ENCODE assay signal across 1 cellular context in the genomic region with DNA sequence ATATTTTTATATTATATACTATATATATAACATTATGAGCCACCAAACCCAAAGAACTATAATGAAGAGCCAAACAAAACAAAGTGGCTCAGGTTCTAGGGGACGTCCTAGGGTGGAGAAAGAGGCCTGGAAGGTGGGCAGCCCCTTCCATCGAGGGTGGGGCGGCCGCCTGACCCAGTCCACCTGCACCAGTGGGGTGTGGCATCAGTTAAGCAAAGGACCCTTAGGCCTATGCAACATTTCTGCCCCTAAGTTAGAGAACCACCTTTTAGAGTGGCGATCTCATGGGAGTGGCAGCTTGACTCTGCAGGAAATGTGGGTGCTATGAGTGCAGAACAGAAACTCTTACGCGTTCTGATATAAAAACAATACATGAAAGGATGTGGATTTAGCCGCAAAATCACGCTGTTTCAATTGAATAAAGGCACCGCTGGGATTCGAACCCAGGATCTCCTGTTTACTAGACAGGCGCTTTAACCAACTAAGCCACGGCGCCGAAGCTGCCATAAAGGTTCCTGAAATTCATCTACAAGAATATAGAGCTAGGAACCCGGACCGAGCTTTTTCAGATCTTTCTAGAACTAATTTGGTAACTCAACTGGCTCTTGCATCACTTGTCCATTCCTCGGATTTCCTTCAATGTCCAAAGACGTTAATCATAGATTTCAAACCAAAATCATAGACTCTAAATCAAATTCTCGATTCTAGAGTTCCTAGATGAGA.
TF ChIP-seq lines count a peak whose summit lies in the region.

No MANE protein-coding gene starts in this region.

TF ChIP-seq in K562, 482 proteins besides CTCF, POLR2A, EP300 and RAD21 (continued from another document):
- TF ChIP-seq, protein P1, sequence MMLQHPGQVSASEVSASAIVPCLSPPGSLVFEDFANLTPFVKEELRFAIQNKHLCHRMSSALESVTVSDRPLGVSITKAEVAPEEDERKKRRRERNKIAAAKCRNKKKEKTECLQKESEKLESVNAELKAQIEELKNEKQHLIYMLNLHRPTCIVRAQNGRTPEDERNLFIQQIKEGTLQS (IDR thresholded peaks at IDR 0.05), result peak; percentile 84
- TF ChIP-seq, protein P1 (CRISPR knock-in tag; conservative IDR thresholded peaks at IDR 0.05), result peak; percentile 56; the same call in 1 of the 2 replicates
- TF ChIP-seq GTF2A2 (tag; IDR thresholded peaks at IDR 0.05), result no peak
- no peak for TF ChIP-seq SOX6 (IDR thresholded peaks at IDR 0.05)
- no peak for TF ChIP-seq WHSC1 (IDR thresholded peaks at IDR 0.05; ENCODE audit: low read length)
- no peak for TF ChIP-seq CBFA2T3 (IDR thresholded peaks at IDR 0.05)
- peak; percentile 75 for TF ChIP-seq GTF3C2 (IDR thresholded peaks at IDR 0.05; ENCODE audit: borderline replicate concordance, extremely low read depth, insufficient read length)
- TF ChIP-seq CEBPB (tag; IDR thresholded peaks at IDR 0.05), result peak; percentile 88
- TF ChIP-seq SRF (CRISPR knock-in tag; IDR thresholded peaks at IDR 0.05), result no peak
- no peak for TF ChIP-seq TAF9B (IDR thresholded peaks at IDR 0.05; ENCODE audit: partially characterized antibody)
- no peak for TF ChIP-seq CAMTA2 (CRISPR knock-in tag; conservative IDR thresholded peaks at IDR 0.05)
- TF ChIP-seq PML (IDR thresholded peaks at IDR 0.05; ENCODE audit: low read length), result peak; percentile 57
- TF ChIP-seq DMBX1 (CRISPR knock-in tag; IDR thresholded peaks at IDR 0.05; ENCODE audit: borderline replicate concordance), result no peak
- TF ChIP-seq BDP1 (IDR thresholded peaks at IDR 0.05; ENCODE audit: insufficient read depth, insufficient read length), result peak; percentile 58
- no peak for TF ChIP-seq USF2 (CRISPR knock-in tag; IDR thresholded peaks at IDR 0.05)
- TF ChIP-seq ZSCAN32 (CRISPR knock-in tag; IDR thresholded peaks at IDR 0.05), result no peak
- TF ChIP-seq ZNF197 (CRISPR knock-in tag; IDR thresholded peaks at IDR 0.05; ENCODE audit: low read depth), result 0 out of 2 replicates have a peak, but pooled peaks have one; percentile 10
- TF ChIP-seq, protein P2, sequence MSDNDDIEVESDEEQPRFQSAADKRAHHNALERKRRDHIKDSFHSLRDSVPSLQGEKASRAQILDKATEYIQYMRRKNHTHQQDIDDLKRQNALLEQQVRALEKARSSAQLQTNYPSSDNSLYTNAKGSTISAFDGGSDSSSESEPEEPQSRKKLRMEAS (CRISPR knock-in tag; IDR thresholded peaks at IDR 0.05), result no peak
- TF ChIP-seq NR2C2 (CRISPR knock-in tag; IDR thresholded peaks at IDR 0.05), result no peak
- peak; percentile 42; the same call in 1 of the 2 replicates for TF ChIP-seq NR2C2 (tag; IDR thresholded peaks at IDR 0.05)
- TF ChIP-seq HNRNPK (IDR thresholded peaks at IDR 0.05; ENCODE audit: low read depth, low read length, poor library complexity, severe bottlenecking), result no peak
- peak; percentile 22; the same call in 1 of the 2 replicates for TF ChIP-seq MTA1 (IDR thresholded peaks at IDR 0.05; ENCODE audit: borderline replicate concordance)
- TF ChIP-seq MBD2 (IDR thresholded peaks at IDR 0.05; ENCODE audit: borderline replicate concordance, low read depth), result no peak
- no peak for TF ChIP-seq ZNF57 (CRISPR knock-in tag; IDR thresholded peaks at IDR 0.05)
